ENCODE assay signal across 6 cellular contexts in genomic region chr6:134187751-134188150, GRCh38.
"Had no signal": no experiment of that assay in that cellular context is flagged by ENCODE, and none has a peak within 500 bp of the region (broad histone marks: within the 10 kb centered on the region; RNA-seq: fewer than 3 reads in every experiment).

No MANE protein-coding gene starts in this region.

- DNase-seq: H9, HFFc6, IMR-90, KBM-7 had no signal

- H3K9me3 Mint-ChIP-seq: GM23338, H9, HFFc6 had no signal

- H3K4me3 Mint-ChIP-seq: GM23338, H9, HFFc6 had no signal

- ATAC-seq: GM23338, HCT116 had no signal

- H3K27ac Mint-ChIP-seq: GM23338, HFFc6 had no signal

- H3K4me3 ChIP-seq: GM23338 had no signal
